9 cellular contexts compared by ENCODE assay signal in genomic region chr9:137000177-137000930, GRCh38. TPM values are rescaled to one million over a fixed set of nuclear protein-coding genes. Genes with fewer than 3 reads are reported as not detected.
DNase-seq lines count a peak whose midpoint lies in the region; ATAC-seq and TF ChIP-seq lines count a peak whose summit lies in the region.
"Had no signal": no experiment of that assay in that cellular context is flagged by ENCODE, and none has a peak within 500 bp of the region (broad histone marks: within the 10 kb centered on the region; RNA-seq: fewer than 3 reads in every experiment).

No MANE protein-coding gene starts in this region.

- H3K27me3 ChIP-seq in MM.1S (replicated peaks; ENCODE audit: insufficient read depth, low read length) (peaks cover 56% of the 10 kb centered on the region), upper lobe of left lung (no peaks in the 10 kb centered on the region)
- H3K27me3 ChIP-seq: SJSA1 had no signal

- H3K9me2 ChIP-seq in MM.1S (replicated peaks; ENCODE audit: insufficient read depth, low read length) = no peaks in the 10 kb centered on the region

- H3K4me2 ChIP-seq in MM.1S (ENCODE audit: low read depth, low read length) = peak overlapping the region; percentile 60

- H3K27ac ChIP-seq in MM.1S (ENCODE audit: low read length) = no peak overlapping the region
- peak overlapping the region; percentile 40 to 67 (median 64) for H3K27ac ChIP-seq in upper lobe of left lung
- H3K27ac ChIP-seq: SJSA1 had no signal

- WGBS in upper lobe of left lung, 2 donors = 58% methylated on average over 10 of the region's 10 CpGs

- no peak for TF ChIP-seq POLR2A in upper lobe of left lung (IDR thresholded peaks at IDR 0.05)

- no peaks in the 10 kb centered on the region for H3K36me3 ChIP-seq in MM.1S (replicated peaks; ENCODE audit: insufficient read depth, low read length)
- H3K36me3 ChIP-seq in upper lobe of left lung = no peaks in the 10 kb centered on the region
- H3K36me3 ChIP-seq: SJSA1 had no signal

- H3K4me3 ChIP-seq in GM12865 (ENCODE audit: low read depth, low read length) (0 out of 2 replicates have a peak overlapping the region, but pooled peaks have one; percentile 20), MM.1S (ENCODE audit: low read length) (peak overlapping the region; percentile 28; the same call in 1 of the 2 replicates), choroid plexus epithelial cell (ENCODE audit: low read depth, low read length) (no peak overlapping the region), upper lobe of left lung (peak overlapping the region in 1 of 4 donors; percentile 8)
- H3K4me3 ChIP-seq: SJSA1 had no signal

- H2AFZ ChIP-seq in MM.1S (ENCODE audit: low read length) = 0 out of 2 replicates have a peak overlapping the region, but pooled peaks have one; percentile 1

- H4K20me1 ChIP-seq in MM.1S (ENCODE audit: insufficient read depth, low read length) = no peaks in the 10 kb centered on the region

- H3K79me2 ChIP-seq in MM.1S (ENCODE audit: low read length) = no peaks in the 10 kb centered on the region

- no peak for TF ChIP-seq CTCF in GM12865 (IDR thresholded peaks at IDR 0.05; ENCODE audit: insufficient read depth, low read depth, low read length, missing control alignments)
- no peak for TF ChIP-seq CTCF in MM.1S (IDR thresholded peaks at IDR 0.05; ENCODE audit: low read length)
- no peak for TF ChIP-seq CTCF in choroid plexus epithelial cell (conservative IDR thresholded peaks at IDR 0.05; ENCODE audit: low read depth, low read length)
- no peak for TF ChIP-seq CTCF in upper lobe of left lung (IDR thresholded peaks at IDR 0.05)

- H3K9ac ChIP-seq in MM.1S (ENCODE audit: low read length) = no peak overlapping the region

- ATAC-seq in GM21528 (IDR thresholded peaks at IDR 0.05; ENCODE audit: low FRiP score, unreplicated experiment) = peak; percentile 60
- ATAC-seq in upper lobe of left lung (ENCODE audit: low FRiP score in 2 of 2) = peak in 1 of 2 donors; percentile 14
- ATAC-seq in HG03039 (IDR thresholded peaks at IDR 0.05; ENCODE audit: unreplicated experiment) = no peak

- H3K4me1 ChIP-seq in MM.1S (ENCODE audit: low read length) = peaks cover 2% of the 10 kb centered on the region; the same call in 1 of the 2 replicates
- peaks cover 39 to 57% (median 45%) of the 10 kb centered on the region in 4 donors for H3K4me1 ChIP-seq in upper lobe of left lung

- H3K9me3 ChIP-seq in MM.1S (replicated peaks; ENCODE audit: insufficient read depth, low read length) (no peaks in the 10 kb centered on the region), upper lobe of left lung (no peaks in the 10 kb centered on the region)
- H3K9me3 ChIP-seq: SJSA1 had no signal

- peak; percentile 89 for DNase-seq in GM12865 (ENCODE audit: low read depth)
- DNase-seq in MM.1S = peak; percentile 69
- peak; percentile 95 for DNase-seq in choroid plexus epithelial cell (ENCODE audit: low read depth)
- no peak for DNase-seq in upper lobe of left lung
- no peak for DNase-seq in nucleus accumbens (lab: John Stamatoyannopoulos, UW)
- no peak for DNase-seq in occipital lobe (lab: John Stamatoyannopoulos, UW)

- H3F3A ChIP-seq in MM.1S (ENCODE audit: insufficient read depth, low read length) = peaks cover 2% of the 10 kb centered on the region; the same call in 1 of the 2 replicates

- TF ChIP-seq EP300 in upper lobe of left lung (IDR thresholded peaks at IDR 0.05) = no peak

RNA-seq across cellular contexts. Expression of gene CLIC3, which starts 4.0 kb away (rescaled TPM):
- total RNA-seq in upper lobe of left lung (100 to 1,000 TPM in 2 of 6 donors, 10 to 100 TPM in 4; 41.9 to 132 (median 85.2) TPM), occipital lobe (0.31 TPM)

RNA-seq across cellular contexts. Expression of gene PAXX, which starts 8.1 kb away (rescaled TPM):
- total RNA-seq in upper lobe of left lung = 100 to 1,000 TPM in 1 of 6 donors, 10 to 100 TPM in 5; 41.8 to 150 (median 52.8) TPM
- 13.6 TPM for total RNA-seq in occipital lobe

RNA-seq across cellular contexts. Expression of gene LCNL1, which starts 17.6 kb away (rescaled TPM):
- total RNA-seq in upper lobe of left lung = 1 to 10 TPM in 4 of 6 donors, under 1 TPM in 1, not detected in 1; 0.61 to 6.3 (median 1.8) TPM
- total RNA-seq in occipital lobe = 0.16 TPM
- total RNA-seq: SJSA1 had no signal

RNA-seq across cellular contexts. Expression of gene PTGDS, which starts 23.1 kb away (rescaled TPM):
- 100 to 1,000 TPM in 5 of 6 donors, 10 to 100 TPM in 1; 31.7 to 395 (median 246) TPM for total RNA-seq in upper lobe of left lung
- 52.1 TPM for total RNA-seq in occipital lobe
- total RNA-seq: SJSA1 had no signal

RNA-seq across cellular contexts. Expression of gene ABCA2, which starts 27.7 kb away (rescaled TPM):
- total RNA-seq in upper lobe of left lung (10 to 100 TPM; 14.7 to 49.2 (median 29.6) TPM), occipital lobe (20.9 TPM)

Comparison
In these comparisons a context has a peak if more than half of its experiments do, and no peak if none do; other contexts are left out.
1. DNase-seq: peak in GM12865 (single experiment), MM.1S (single experiment) and choroid plexus epithelial cell (single experiment); none in upper lobe of left lung (0 of 2), nucleus accumbens (0 of 56) and occipital lobe (single experiment).
2. RNA of gene CLIC3, which starts 4.0 kb away (total RNA-seq): 41.9 to 132 TPM in upper lobe of left lung; 0.31 TPM in occipital lobe (single experiment); every median in the first group is over 10 times any median in the second.